Comparison of ENCODE assay signal across 8 cellular contexts in genomic region chr5:140244525-140245025, GRCh38. TPM values are rescaled to one million over a fixed set of nuclear protein-coding genes. Genes with fewer than 3 reads are reported as not detected.
DNase-seq lines count a peak whose midpoint lies in the region; ATAC-seq, FAIRE-seq and TF ChIP-seq lines count a peak whose summit lies in the region.

No MANE protein-coding gene starts in this region.

- H3K27me3 ChIP-seq in right atrium auricular region, result no peaks in the 10 kb centered on the region

- peaks cover 0 to 70% of the 10 kb centered on the region in 2 donors for H3K4me1 ChIP-seq in right atrium auricular region

- ATAC-seq in sciatic nerve (peak; percentile 75), GM19035 (IDR thresholded peaks at IDR 0.05; ENCODE audit: unreplicated experiment) (no peak)

- peaks cover 4% of the 10 kb centered on the region for H3K36me3 ChIP-seq in right atrium auricular region

- peak; percentile 76 to 94 for TF ChIP-seq CTCF in right atrium auricular region (IDR thresholded peaks at IDR 0.05)

- no peaks in the 10 kb centered on the region for H3K9me3 ChIP-seq in right atrium auricular region

- FAIRE-seq in H54 (lab: Jason Lieb, UNC), result no peak

- intact Hi-C loops in sciatic nerve (cut with DNase I), result loop anchor here (5.0 kb wide), 1 partner anchor 103 kb away; the partner anchor contains the start of gene HBEGF

- H3K4me3 ChIP-seq in right atrium auricular region, result no peak overlapping the region

- TF ChIP-seq POLR2A in H54 (IDR thresholded peaks at IDR 0.05; ENCODE audit: low read depth, low read length), result no peak

- DNase-seq in DMS153 treated with DMSO at 0.1 percent for 48 hours (lab: John Stamatoyannopoulos, UW; ENCODE audit: unreplicated experiment) (peak; percentile 38), H54 (ENCODE audit: insufficient read length, low spot score) (peak; percentile 50), NCI-H128 (lab: John Stamatoyannopoulos, UW; ENCODE audit: unreplicated experiment) (peak; percentile 36), T-helper 2 cell (peak; percentile 35 to 80 (median 60)), right atrium auricular region (ENCODE audit: low spot score) (peak; percentile 94), sciatic nerve (ENCODE audit: low spot score) (peak; percentile 94)

- H3K27ac ChIP-seq in angular gyrus (ENCODE audit: low read depth, low read length), result peak overlapping the region; percentile 46
- peak overlapping the region; percentile 82 to 87 for H3K27ac ChIP-seq in right atrium auricular region

RNA-seq across cellular contexts. Expression of gene PFDN1, which starts 58.3 kb away (rescaled TPM):
- 100 to 1,000 TPM in 1 of 2 donors, 10 to 100 TPM in 1; 80.4 to 123 TPM for total RNA-seq in right atrium auricular region
- total RNA-seq in sciatic nerve, result 42.7 TPM

Comparison
In these comparisons a context has a peak if more than half of its experiments do, and no peak if none do; other contexts are left out.
1. DNase-seq: peak in every context shown above with its lines; median percentile 94 in right atrium auricular region; 94 in sciatic nerve; 60 in T-helper 2 cell; 50 in H54; 38 in DMS153 treated with DMSO at 0.1 percent for 48 hours; 36 in NCI-H128.